In the genomic region with DNA sequence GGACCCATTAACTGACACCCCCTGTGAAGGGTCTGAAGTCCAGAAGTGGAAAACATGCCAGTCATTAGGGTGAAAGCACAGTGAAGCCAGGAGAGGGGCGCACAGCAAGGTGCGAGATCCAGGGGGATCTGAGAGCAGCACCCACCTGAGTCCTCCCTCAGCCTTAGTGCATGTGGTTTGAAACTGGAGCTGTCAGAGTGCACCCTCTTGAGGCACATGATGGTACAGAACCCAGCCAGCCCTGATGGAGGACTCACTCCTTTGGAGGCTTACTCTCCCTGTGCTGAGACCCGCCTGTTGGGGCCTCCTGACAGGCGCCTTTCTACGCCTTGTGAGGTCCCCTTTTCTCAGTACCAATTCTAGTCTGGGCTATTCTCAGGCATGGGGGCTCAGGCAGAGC, we compare ENCODE assay signal across 8 cellular contexts.
DNase-seq lines count a peak whose midpoint lies in the region; ATAC-seq, FAIRE-seq and TF ChIP-seq lines count a peak whose summit lies in the region.

No MANE protein-coding gene starts in this region.

- TF ChIP-seq CTCF in liver (IDR thresholded peaks at IDR 0.05; ENCODE audit: low read depth, low read length, missing input control), result peak; percentile 33

- peak; percentile 45 for ATAC-seq in HG02798 (IDR thresholded peaks at IDR 0.05; ENCODE audit: poor library complexity, unreplicated experiment)
- ATAC-seq in GM21447 (IDR thresholded peaks at IDR 0.05; ENCODE audit: unreplicated experiment), result no peak
- no peak for ATAC-seq in HG03439 (IDR thresholded peaks at IDR 0.05; ENCODE audit: unreplicated experiment)

- H3K9ac ChIP-seq in liver (ENCODE audit: low read depth in 1 of 2, low read length in 2 of 2), result no peak overlapping the region

- H3K4me1 ChIP-seq in liver (ENCODE audit: control insufficient read depth in 4 of 4, insufficient read depth in 4 of 4, low read length in 3 of 4), result peaks cover 0 to 3% (median 0%) of the 10 kb centered on the region in 4 donors

- no peaks in the 10 kb centered on the region for H3K27me3 ChIP-seq in liver (ENCODE audit: control insufficient read depth in 4 of 4, insufficient read depth in 4 of 4, low read length in 3 of 4)

- no peaks in the 10 kb centered on the region for H3K36me3 ChIP-seq in liver (ENCODE audit: control insufficient read depth in 4 of 4, insufficient read depth in 3 of 4, low read depth in 1 of 4, low read length in 3 of 4)

- H3K9me3 ChIP-seq in liver (ENCODE audit: control insufficient read depth in 4 of 4, low read length in 3 of 4), result no peaks in the 10 kb centered on the region

- WGBS in liver, result 80% methylated on average over 5 of the region's 5 CpGs

- no peak for FAIRE-seq in RCC 7860 (lab: Jason Lieb, UNC)

- H3K27ac ChIP-seq in liver (ENCODE audit: low read depth in 1 of 2, low read length in 2 of 2), result no peak overlapping the region

- DNase-seq in EH (ENCODE audit: low read depth) (peak; percentile 30), UCSD-AML1 (lab: John Stamatoyannopoulos, UW; ENCODE audit: unreplicated experiment) (peak; percentile 34), RCC 7860 (ENCODE audit: low spot score) (no peak), NOMO-1 (lab: John Stamatoyannopoulos, UW; ENCODE audit: unreplicated experiment in 2 of 2) (no peak)

- no peak overlapping the region for H3K4me3 ChIP-seq in liver (ENCODE audit: low read depth in 1 of 3, low read length in 3 of 3)

- TF ChIP-seq RAD21 in liver (IDR thresholded peaks at IDR 0.05), result peak; percentile 64 to 72

TF ChIP-seq in liver, 16 proteins besides CTCF, POLR2A, EP300 and RAD21:
- no peak for TF ChIP-seq RXRA (IDR thresholded peaks at IDR 0.05)
- TF ChIP-seq, protein P1, sequence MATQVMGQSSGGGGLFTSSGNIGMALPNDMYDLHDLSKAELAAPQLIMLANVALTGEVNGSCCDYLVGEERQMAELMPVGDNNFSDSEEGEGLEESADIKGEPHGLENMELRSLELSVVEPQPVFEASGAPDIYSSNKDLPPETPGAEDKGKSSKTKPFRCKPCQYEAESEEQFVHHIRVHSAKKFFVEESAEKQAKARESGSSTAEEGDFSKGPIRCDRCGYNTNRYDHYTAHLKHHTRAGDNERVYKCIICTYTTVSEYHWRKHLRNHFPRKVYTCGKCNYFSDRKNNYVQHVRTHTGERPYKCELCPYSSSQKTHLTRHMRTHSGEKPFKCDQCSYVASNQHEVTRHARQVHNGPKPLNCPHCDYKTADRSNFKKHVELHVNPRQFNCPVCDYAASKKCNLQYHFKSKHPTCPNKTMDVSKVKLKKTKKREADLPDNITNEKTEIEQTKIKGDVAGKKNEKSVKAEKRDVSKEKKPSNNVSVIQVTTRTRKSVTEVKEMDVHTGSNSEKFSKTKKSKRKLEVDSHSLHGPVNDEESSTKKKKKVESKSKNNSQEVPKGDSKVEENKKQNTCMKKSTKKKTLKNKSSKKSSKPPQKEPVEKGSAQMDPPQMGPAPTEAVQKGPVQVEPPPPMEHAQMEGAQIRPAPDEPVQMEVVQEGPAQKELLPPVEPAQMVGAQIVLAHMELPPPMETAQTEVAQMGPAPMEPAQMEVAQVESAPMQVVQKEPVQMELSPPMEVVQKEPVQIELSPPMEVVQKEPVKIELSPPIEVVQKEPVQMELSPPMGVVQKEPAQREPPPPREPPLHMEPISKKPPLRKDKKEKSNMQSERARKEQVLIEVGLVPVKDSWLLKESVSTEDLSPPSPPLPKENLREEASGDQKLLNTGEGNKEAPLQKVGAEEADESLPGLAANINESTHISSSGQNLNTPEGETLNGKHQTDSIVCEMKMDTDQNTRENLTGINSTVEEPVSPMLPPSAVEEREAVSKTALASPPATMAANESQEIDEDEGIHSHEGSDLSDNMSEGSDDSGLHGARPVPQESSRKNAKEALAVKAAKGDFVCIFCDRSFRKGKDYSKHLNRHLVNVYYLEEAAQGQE (IDR thresholded peaks at IDR 0.05), result no peak
- TF ChIP-seq SP1 (IDR thresholded peaks at IDR 0.05), result no peak
- no peak for TF ChIP-seq TAF1 (conservative IDR thresholded peaks at IDR 0.05)
- TF ChIP-seq ATF3 (IDR thresholded peaks at IDR 0.05), result no peak
- no peak for TF ChIP-seq YY1 (IDR thresholded peaks at IDR 0.05)
- no peak for TF ChIP-seq FOXA1 (IDR thresholded peaks at IDR 0.05)
- no peak for TF ChIP-seq NR2F2 (IDR thresholded peaks at IDR 0.05)
- no peak for TF ChIP-seq FOXA2 (IDR thresholded peaks at IDR 0.05)
- no peak for TF ChIP-seq JUND (IDR thresholded peaks at IDR 0.05)
- no peak for TF ChIP-seq HNF4G (IDR thresholded peaks at IDR 0.05)
- no peak for TF ChIP-seq HNF4A (conservative IDR thresholded peaks at IDR 0.05)
- TF ChIP-seq MAX (IDR thresholded peaks at IDR 0.05), result no peak

Comparison
In these comparisons a context has a peak if more than half of its experiments do, and no peak if none do; other contexts are left out.
1. DNase-seq: peak in EH (single experiment) and UCSD-AML1 (single experiment); none in RCC 7860 (single experiment) and NOMO-1 (0 of 2).